ENCODE assay signal across 15 cellular contexts in the genomic region with DNA sequence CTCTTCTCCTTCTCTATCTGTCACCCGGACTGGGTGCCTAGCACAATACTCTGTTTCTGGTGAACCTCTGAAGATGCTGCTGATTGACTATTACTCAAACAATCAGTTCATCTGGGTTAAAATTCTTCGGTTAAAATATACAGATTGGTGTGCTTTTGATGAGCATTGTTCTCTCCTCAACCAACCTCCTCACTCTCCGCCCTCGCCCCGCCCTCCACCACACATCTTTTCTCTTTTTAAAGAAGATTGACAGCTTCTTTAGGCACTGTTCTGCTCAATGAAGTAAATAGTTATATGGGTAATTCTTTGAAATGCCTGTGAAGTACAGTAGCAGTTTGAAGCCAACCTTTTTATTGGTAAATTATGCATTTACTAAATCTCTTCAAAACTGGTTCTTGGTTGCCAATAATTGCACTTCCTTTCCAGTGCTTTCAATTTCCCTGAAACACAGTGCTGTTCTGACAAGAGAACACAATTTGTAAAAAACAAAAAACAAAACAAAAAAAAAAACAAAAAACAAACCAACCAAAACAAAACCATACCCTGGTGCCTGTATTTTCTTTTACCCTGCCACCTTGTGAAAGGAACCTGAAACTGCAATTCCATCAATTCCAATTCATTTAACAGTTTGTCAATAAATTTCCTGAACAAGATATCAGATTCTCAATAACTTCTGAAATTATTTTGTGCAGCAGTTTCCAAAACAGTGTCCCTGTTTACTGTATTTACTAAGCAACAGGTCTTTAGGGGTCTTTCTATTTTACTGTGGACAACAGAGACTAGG.
DNase-seq lines count a peak whose midpoint lies in the region; ATAC-seq and TF ChIP-seq lines count a peak whose summit lies in the region.
"Had no signal": no experiment of that assay in that cellular context is flagged by ENCODE, and none has a peak within 500 bp of the region (broad histone marks: within the 10 kb centered on the region; RNA-seq: fewer than 3 reads in every experiment).

No MANE protein-coding gene starts in this region.

- H3K56ac ChIP-seq in mesendoderm (ENCODE audit: low read length): no peak overlapping the region

- H4K5ac ChIP-seq in mesendoderm (ENCODE audit: low read length): no peak overlapping the region

- no peaks in the 10 kb centered on the region for H3K4me1 ChIP-seq in mammary epithelial cell (ENCODE audit: insufficient read depth, low read length)
- H3K4me1 ChIP-seq in mesendoderm (ENCODE audit: control insufficient read depth, low read depth, low read length): no peaks in the 10 kb centered on the region
- no peaks in the 10 kb centered on the region for H3K4me1 ChIP-seq in testis
- H3K4me1 ChIP-seq: psoas muscle, SJSA1 had no signal

- no peak overlapping the region for H3K4ac ChIP-seq in mesendoderm (ENCODE audit: low read depth, low read length)

- ATAC-seq in GM21526 (IDR thresholded peaks at IDR 0.05; ENCODE audit: low FRiP score, unreplicated experiment) (no peak), HG02970 (IDR thresholded peaks at IDR 0.05; ENCODE audit: low FRiP score, unreplicated experiment) (no peak)
- ATAC-seq: effector memory CD8-positive, alpha-beta T cell; psoas muscle; stimulated activated naive CD8-positive, alpha-beta T cell treated with anti-CD3 and anti-CD28 coated beads, Interleukin-15, Interleukin-2, amounts not matched to agents 100 U/mL and 50 U/mL, for 24 hours had no signal

- CTCF ChIA-PET in mammary epithelial cell (lab: Charles Lee; ENCODE audit: low non-redundant PET): no interaction called here

- no peak overlapping the region for H2BK5ac ChIP-seq in mesendoderm (ENCODE audit: low read length)

- H3K9ac ChIP-seq in mammary epithelial cell (ENCODE audit: insufficient read depth, low read length): no peak overlapping the region
- no peak overlapping the region for H3K9ac ChIP-seq in mesendoderm (ENCODE audit: low read length)

- in situ Hi-C loops in mammary epithelial cell (cut with MboI; ENCODE audit: low sequenced_read_pairs in 2 of 2): no loop called here

- H3K27ac ChIP-seq in C4-2B: no peak overlapping the region
- H3K27ac ChIP-seq in mammary epithelial cell (ENCODE audit: insufficient read depth, low read depth, low read length): no peak overlapping the region
- no peak overlapping the region for H3K27ac ChIP-seq in mesendoderm (ENCODE audit: low read depth, low read length)
- H3K27ac ChIP-seq in testis: no peak overlapping the region
- H3K27ac ChIP-seq: psoas muscle, SJSA1 had no signal

- dilution Hi-C loops in mammary epithelial cell (cut with HindIII; ENCODE audit: low sequenced_read_pairs): no loop called here

- H3K27me3 ChIP-seq in mammary epithelial cell (ENCODE audit: insufficient read depth, low read length): no peaks in the 10 kb centered on the region
- H3K27me3 ChIP-seq in mesendoderm (ENCODE audit: insufficient read depth, low read length, poor library complexity): no peaks in the 10 kb centered on the region
- H3K27me3 ChIP-seq in testis: no peaks in the 10 kb centered on the region
- H3K27me3 ChIP-seq: SJSA1 had no signal

- intact Hi-C loops in mammary epithelial cell (cut with micrococcal nuclease): loop anchor here (10.0 kb wide), 1 partner anchor 193 kb away; a partner anchor contains a TSS
- intact Hi-C loops in testis (cut with DNase I; ENCODE audit: low total_unique reads): no loop called here

- 75% methylated on average over 5 of the region's 5 CpGs for WGBS in mammary epithelial cell (ENCODE audit: low coverage, missing lambda C conversion rate)
- no CpG with 5 or more reads among the region's 5 CpGs for WGBS in mesendoderm (ENCODE audit: extremely low coverage, insufficient coverage, low lambda C conversion rate)
- WGBS in testis, 2 donors: 72 to 74% methylated on average over 5 of the region's 5 CpGs

- H4K20me1 ChIP-seq in mammary epithelial cell (ENCODE audit: insufficient read depth, low read length): no peaks in the 10 kb centered on the region

- H2AK5ac ChIP-seq in mesendoderm (ENCODE audit: low read length): no peak overlapping the region

- no peak overlapping the region for H2AFZ ChIP-seq in mammary epithelial cell (ENCODE audit: low read depth, low read length)

- H3K79me1 ChIP-seq in mesendoderm (ENCODE audit: low read length): no peaks in the 10 kb centered on the region

- H3K36me3 ChIP-seq in mammary epithelial cell (ENCODE audit: insufficient read depth, low read length) (no peaks in the 10 kb centered on the region), mesendoderm (ENCODE audit: control insufficient read depth, insufficient read depth, low read length) (no peaks in the 10 kb centered on the region), testis (ENCODE audit: low read depth, missing control alignments) (no peaks in the 10 kb centered on the region)
- H3K36me3 ChIP-seq: SJSA1 had no signal

- H3K9me3 ChIP-seq in mammary epithelial cell (replicated peaks; ENCODE audit: insufficient read depth, low read length) (no peaks in the 10 kb centered on the region), testis (no peaks in the 10 kb centered on the region)
- H3K9me3 ChIP-seq: psoas muscle, SJSA1 had no signal

- H2BK120ac ChIP-seq in mesendoderm (ENCODE audit: low read depth, low read length): no peak overlapping the region

- H2BK15ac ChIP-seq in mesendoderm (replicated peaks; ENCODE audit: low read depth): peak overlapping the region; percentile 74

- peak overlapping the region; percentile 81 for H4K8ac ChIP-seq in mesendoderm (ENCODE audit: low read depth, low read length)

- TF ChIP-seq CTCF in C4-2B (conservative IDR thresholded peaks at IDR 0.05): peak; percentile 70
- TF ChIP-seq CTCF in LNCaP clone FGC (IDR thresholded peaks at IDR 0.05; ENCODE audit: control insufficient read depth, extremely low read depth, insufficient read depth): peak; percentile 55
- peak; percentile 37 to 56 for TF ChIP-seq CTCF in mammary epithelial cell (conservative IDR thresholded peaks at IDR 0.05 in 1 of 2, IDR thresholded peaks at IDR 0.05 in 1 of 2; ENCODE audit: extremely low read depth in 1 of 2, insufficient read depth in 1 of 2, low read depth in 1 of 2, low read length in 2 of 2)
- no peak for TF ChIP-seq CTCF in testis (IDR thresholded peaks at IDR 0.05)

- peak overlapping the region; percentile 51 for H3K18ac ChIP-seq in mesendoderm (ENCODE audit: low read length)

- H3K79me2 ChIP-seq in mammary epithelial cell (ENCODE audit: insufficient read depth, low read length) (no peaks in the 10 kb centered on the region), mesendoderm (ENCODE audit: control insufficient read depth, insufficient read depth, low read length) (no peaks in the 10 kb centered on the region)

- no peak for TF ChIP-seq POLR2A in testis (IDR thresholded peaks at IDR 0.05)

- no TSS peak for BruUV-seq in mammary epithelial cell (replicated peaks; lab: Mats Ljungman, UMichigan)

- no peak for DNase-seq in LNCaP clone FGC (ENCODE audit: low read depth)
- DNase-seq in mammary epithelial cell: no peak
- DNase-seq in mesendoderm: no peak
- no peak for DNase-seq in stimulated activated CD4-positive, alpha-beta T cell treated with anti-CD3 and anti-CD28 coated beads, Interleukin-4, amount 100 ng/mL, for 24 hours
- DNase-seq in testis: no peak
- DNase-seq: activated B cell treated with CpG ODN at 0.5 μM for 24 hours; effector memory CD8-positive, alpha-beta T cell; mesenchymal stem cell; NCI-H524 treated with DMSO at 0.1 percent for 48 hours; psoas muscle; stimulated activated naive CD8-positive, alpha-beta T cell treated with anti-CD3 and anti-CD28 coated beads, Interleukin-15, Interleukin-2, amounts not matched to agents 100 U/mL and 50 U/mL, for 24 hours had no signal

- H3K23ac ChIP-seq in mesendoderm (ENCODE audit: low read length): no peak overlapping the region

- H3K4me2 ChIP-seq in mammary epithelial cell (ENCODE audit: insufficient read depth, low read depth, low read length): no peak overlapping the region
- H3K4me2 ChIP-seq in mesendoderm (ENCODE audit: low read length): no peak overlapping the region

- H3K4me3 ChIP-seq in LNCaP clone FGC (ENCODE audit: low read depth, low read length): no peak overlapping the region
- no peak overlapping the region for H3K4me3 ChIP-seq in mammary epithelial cell (replicated peaks in 1 of 3; ENCODE audit: insufficient read depth in 1 of 3, low read depth in 2 of 3, low read length in 3 of 3)
- H3K4me3 ChIP-seq in mesendoderm (ENCODE audit: low read length): no peak overlapping the region
- no peak overlapping the region for H3K4me3 ChIP-seq in testis
- H3K4me3 ChIP-seq: psoas muscle, SJSA1 had no signal

Comparison
In these comparisons a context has a peak if more than half of its experiments do, and no peak if none do; other contexts are left out.
1. CTCF ChIP-seq: peak in C4-2B (single experiment), LNCaP clone FGC (single experiment) and mammary epithelial cell (2 of 2); none in testis (0 of 3).